ENCODE assay signal across 11 cellular contexts in genomic region chr17:35889818-35890773, GRCh38. TPM values are rescaled to one million over a fixed set of nuclear protein-coding genes. Genes with fewer than 3 reads are reported as not detected.
A peak's percentile ranks its signal among the peaks of the same experiment; 100 is the strongest.
DNase-seq lines count a peak whose midpoint lies in the region; ATAC-seq and TF ChIP-seq lines count a peak whose summit lies in the region.
"Had no signal": no experiment of that assay in that cellular context is flagged by ENCODE, and none has a peak within 500 bp of the region (broad histone marks: within the 10 kb centered on the region; RNA-seq: fewer than 3 reads in every experiment).

No MANE protein-coding gene starts in this region.

- no peak overlapping the region for H3K4me3 ChIP-seq in Panc1 (ENCODE audit: low read depth in 2 of 2, low read length in 2 of 2)
- H3K4me3 ChIP-seq in fibroblast of the aortic adventitia (ENCODE audit: low read depth, low read length), result no peak overlapping the region
- H3K4me3 ChIP-seq: PC-9 had no signal

- no peaks in the 10 kb centered on the region for H3K27me3 ChIP-seq in Panc1 (ENCODE audit: control insufficient read depth, insufficient read depth, low read length)

- H3K27ac Mint-ChIP-seq in activated naive CD4-positive, alpha-beta T cell treated with anti-CD3 and anti-CD28 coated beads, Interleukin-2, amount 10 ng/mL, durations not matched to agents 7 days and 5 days, result peak overlapping the region; percentile 82

- no peaks in the 10 kb centered on the region for H3K9me3 Mint-ChIP-seq in activated naive CD4-positive, alpha-beta T cell treated with anti-CD3 and anti-CD28 coated beads, Interleukin-2, amount 10 ng/mL, durations not matched to agents 7 days and 5 days
- H3K9me3 Mint-ChIP-seq: CD4-positive, CD25-positive, alpha-beta regulatory T cell had no signal

- BruUV-seq in Panc1 (replicated peaks; lab: Mats Ljungman, UMichigan), result no TSS peak

- no peak overlapping the region for H3K27ac ChIP-seq in Panc1 (ENCODE audit: low read length)
- H3K27ac ChIP-seq: PC-9 had no signal

- no peak overlapping the region for H3K4me3 Mint-ChIP-seq in activated naive CD4-positive, alpha-beta T cell treated with anti-CD3 and anti-CD28 coated beads, Interleukin-2, amount 10 ng/mL, durations not matched to agents 7 days and 5 days

- CTCF ChIA-PET in activated naive CD4-positive, alpha-beta T cell treated with anti-CD3 and anti-CD28 coated beads, Interleukin-2, amount 10 ng/mL, durations not matched to agents 7 days and 5 days (lab: Charles Lee), result interaction anchor here (1.6 kb wide), 1 partner anchor 9 kb away, joined by 4 read pairs; no protein-coding TSS in a partner anchor
- CTCF ChIA-PET in Panc1 (lab: Charles Lee), result no interaction called here

- H3K9me3 ChIP-seq in Panc1 (ENCODE audit: control insufficient read depth, insufficient read depth, low read depth, low read length), result no peaks in the 10 kb centered on the region

- TF ChIP-seq CTCF in Panc1 (IDR thresholded peaks at IDR 0.05) (no peak), fibroblast of the aortic adventitia (IDR thresholded peaks at IDR 0.05; ENCODE audit: insufficient read depth, low read length) (no peak)

- no peaks in the 10 kb centered on the region for H3K36me3 ChIP-seq in Panc1 (ENCODE audit: control insufficient read depth, insufficient read depth, low read length)

- peaks cover 7% of the 10 kb centered on the region; the same call in 1 of the 2 replicates for H3K4me1 ChIP-seq in Panc1 (ENCODE audit: control insufficient read depth, insufficient read depth, low read length)

- in situ Hi-C loops in Panc1 (cut with HindIII; ENCODE audit: low pct_unique_long_range_greater_than_20kb, low sequenced_read_pairs), result no loop called here

- DNase-seq in activated naive CD4-positive, alpha-beta T cell treated with anti-CD3 and anti-CD28 coated beads, Interleukin-2, amount 10 ng/mL, durations not matched to agents 7 days and 5 days, result no peak
- no peak for DNase-seq in activated naive CD4-positive, alpha-beta T cell treated with anti-CD3 and anti-CD28 coated beads, Interleukin-2, amount 50 U/mL, for 16 hours
- DNase-seq in Panc1 (ENCODE audit: low read depth, low spot score), result no peak
- DNase-seq in fibroblast of the aortic adventitia (ENCODE audit: low read depth), result peak; percentile 83
- DNase-seq in superior temporal gyrus (ENCODE audit: extremely low spot score), result peak; percentile 24
- DNase-seq in SW 1271 (lab: John Stamatoyannopoulos, UW), result no peak
- DNase-seq in activated CD8-positive, alpha-beta memory T cell treated with anti-CD3 and anti-CD28 coated beads for 24 hours, result no peak

- POLR2A ChIA-PET in Panc1 (lab: Charles Lee), result no interaction called here

- peaks cover 44% of the 10 kb centered on the region for H3K4me1 Mint-ChIP-seq in activated naive CD4-positive, alpha-beta T cell treated with anti-CD3 and anti-CD28 coated beads, Interleukin-2, amount 10 ng/mL, durations not matched to agents 7 days and 5 days

- peak; percentile 65; the same call in 1 of the 2 replicates for ATAC-seq in Panc1
- ATAC-seq in HG03439 (IDR thresholded peaks at IDR 0.05; ENCODE audit: unreplicated experiment), result no peak

- intact Hi-C loops in Panc1 (cut with micrococcal nuclease; ENCODE audit: unreplicated experiment), result no loop called here

- no peaks in the 10 kb centered on the region for H3K36me3 Mint-ChIP-seq in activated naive CD4-positive, alpha-beta T cell treated with anti-CD3 and anti-CD28 coated beads, Interleukin-2, amount 10 ng/mL, durations not matched to agents 7 days and 5 days
- H3K36me3 Mint-ChIP-seq: CD4-positive, CD25-positive, alpha-beta regulatory T cell had no signal

- no peaks in the 10 kb centered on the region for H3K27me3 Mint-ChIP-seq in activated naive CD4-positive, alpha-beta T cell treated with anti-CD3 and anti-CD28 coated beads, Interleukin-2, amount 10 ng/mL, durations not matched to agents 7 days and 5 days
- H3K27me3 Mint-ChIP-seq: CD4-positive, CD25-positive, alpha-beta regulatory T cell had no signal

RNA-seq across cellular contexts. Expression of gene CCL5, which starts 9.9 kb away (rescaled TPM):
- total RNA-seq in Panc1 (2021; ENCODE audit: unreplicated experiment) (15.9 TPM), fibroblast of the aortic adventitia (ENCODE audit: low replicate concordance) (not detected in 2 replicates)
- polyA plus RNA-seq in Panc1 (2012; ENCODE audit: insufficient read length), result 4.6 TPM
- total RNA-seq: PC-9 had no signal

RNA-seq across cellular contexts. Expression of gene HEATR9, which starts 21.4 kb away (rescaled TPM):
- total RNA-seq in Panc1 (2021; ENCODE audit: unreplicated experiment) (not detected), fibroblast of the aortic adventitia (ENCODE audit: low replicate concordance) (0.09 TPM in 1 of 2 replicates, not detected in the other)
- not detected for polyA plus RNA-seq in Panc1 (2012; ENCODE audit: insufficient read length)
- total RNA-seq: aorta; CD4-positive, CD25-positive, alpha-beta regulatory T cell; PC-9 had no signal
- polyA plus RNA-seq: aorta; CD4-positive, CD25-positive, alpha-beta regulatory T cell had no signal

RNA-seq across cellular contexts. Expression of gene RDM1, which starts 40.5 kb away (rescaled TPM):
- total RNA-seq in Panc1 (2021; ENCODE audit: unreplicated experiment) (5.5 TPM), fibroblast of the aortic adventitia (ENCODE audit: low replicate concordance) (0.45 TPM in 1 of 2 replicates, not detected in the other)
- 1.7 TPM for polyA plus RNA-seq in Panc1 (2012; ENCODE audit: insufficient read length)
- total RNA-seq: aorta; CD4-positive, CD25-positive, alpha-beta regulatory T cell had no signal
- polyA plus RNA-seq: aorta had no signal

RNA-seq across cellular contexts. Expression of gene LYZL6, which starts 53.4 kb away (rescaled TPM):
- not detected for total RNA-seq in Panc1 (2021; ENCODE audit: unreplicated experiment)
- not detected for polyA plus RNA-seq in Panc1 (2012; ENCODE audit: insufficient read length)
- not detected in 2 replicates for total RNA-seq in fibroblast of the aortic adventitia (ENCODE audit: low replicate concordance)
- total RNA-seq: aorta; CD4-positive, CD25-positive, alpha-beta regulatory T cell; PC-9 had no signal
- polyA plus RNA-seq: aorta; CD4-positive, CD25-positive, alpha-beta regulatory T cell had no signal

Comparison
In these comparisons a context has a peak if more than half of its experiments do, and no peak if none do; other contexts are left out.
1. DNase-seq: peak in fibroblast of the aortic adventitia (single experiment) and superior temporal gyrus (single experiment); none in activated naive CD4-positive, alpha-beta T cell treated with anti-CD3 and anti-CD28 coated beads, Interleukin-2, amount 10 ng/mL, durations not matched to agents 7 days and 5 days (single experiment), activated naive CD4-positive, alpha-beta T cell treated with anti-CD3 and anti-CD28 coated beads, Interleukin-2, amount 50 U/mL, for 16 hours (single experiment), Panc1 (single experiment), SW 1271 (0 of 2) and activated CD8-positive, alpha-beta memory T cell treated with anti-CD3 and anti-CD28 coated beads for 24 hours (single experiment).
2. RNA of gene CCL5, which starts 9.9 kb away (total RNA-seq): 15.9 TPM in Panc1 (single experiment); not detected in fibroblast of the aortic adventitia; every median in the first group is over 10 times any median in the second.